ENCODE assay signal across 9 cellular contexts in the genomic region with DNA sequence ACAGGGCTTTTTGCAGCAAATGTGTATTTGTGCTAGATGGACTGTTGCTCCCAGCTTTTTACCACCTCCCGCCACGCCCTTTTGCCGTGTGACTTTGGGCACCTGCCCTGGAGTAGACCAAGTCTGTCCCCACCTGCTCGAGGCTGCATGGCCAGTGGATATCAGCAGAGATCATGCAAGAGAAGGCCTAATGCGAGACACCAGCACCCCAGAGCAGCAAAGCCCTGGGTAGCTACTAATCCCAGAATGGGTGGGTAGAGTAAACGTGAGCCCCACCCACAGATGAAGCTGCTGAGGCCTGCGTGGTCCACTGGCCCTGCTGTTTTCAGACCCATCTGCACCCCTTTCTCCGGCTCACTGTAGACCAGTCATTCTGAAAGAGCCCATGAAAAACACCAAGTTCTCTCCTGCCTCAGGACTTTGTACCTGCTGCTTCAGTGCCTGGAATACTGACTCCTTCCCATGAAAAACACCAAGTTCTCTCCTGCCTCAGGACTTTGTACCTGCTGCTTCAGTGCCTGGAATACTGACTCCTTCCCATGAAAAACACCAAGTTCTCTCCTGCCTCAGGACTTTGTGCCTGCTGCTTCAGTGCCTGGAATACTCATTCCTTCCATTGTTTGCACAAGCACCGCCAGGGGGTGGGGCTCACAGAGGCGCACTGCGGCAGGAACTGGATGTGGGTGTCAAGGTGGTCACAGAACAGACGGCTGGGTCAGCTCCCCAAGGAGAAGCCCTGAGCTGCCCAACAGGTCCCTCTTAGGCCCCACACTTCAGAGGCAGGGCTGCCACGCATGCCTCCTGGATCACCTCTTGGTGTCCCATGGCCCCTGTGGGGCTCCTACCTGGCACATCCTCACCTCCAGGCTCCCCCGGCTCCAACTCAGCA. TPM values are rescaled to one million over a fixed set of nuclear protein-coding genes. Genes with fewer than 3 reads are reported as not detected.
DNase-seq lines count a peak whose midpoint lies in the region; ATAC-seq and TF ChIP-seq lines count a peak whose summit lies in the region.
"Had no signal": no experiment of that assay in that cellular context is flagged by ENCODE, and none has a peak within 500 bp of the region (broad histone marks: within the 10 kb centered on the region; RNA-seq: fewer than 3 reads in every experiment).

No MANE protein-coding gene starts in this region.

- H3K36me3 Mint-ChIP-seq in WTC11, result no peaks in the 10 kb centered on the region

- peaks cover 26% of the 10 kb centered on the region for H3K4me1 ChIP-seq in left ventricle myocardium inferior
- H3K4me1 ChIP-seq in right atrium auricular region, result peaks cover 0 to 11% of the 10 kb centered on the region in 2 donors
- H3K4me1 ChIP-seq in transverse colon, result peaks cover 8 to 49% (median 31%) of the 10 kb centered on the region in 4 donors
- peaks cover 17% of the 10 kb centered on the region for H3K4me1 ChIP-seq in Karpas-422 (ENCODE audit: low read length)

- H3K27me3 ChIP-seq in left ventricle myocardium inferior (ENCODE audit: low read depth), result no peaks in the 10 kb centered on the region
- no peaks in the 10 kb centered on the region for H3K27me3 ChIP-seq in right atrium auricular region
- no peaks in the 10 kb centered on the region for H3K27me3 ChIP-seq in transverse colon
- H3K27me3 ChIP-seq in Karpas-422 (ENCODE audit: low read length), result no peaks in the 10 kb centered on the region

- TF ChIP-seq EP300 in transverse colon (IDR thresholded peaks at IDR 0.05; ENCODE audit: low read depth), result no peak

- POLR2A ChIA-PET in WTC11 (lab: Charles Lee), result no interaction called here

- H3K4me2 ChIP-seq in Karpas-422 (ENCODE audit: low read depth, low read length, poor library complexity, severe bottlenecking), result no peak overlapping the region

- in situ Hi-C loops in transverse colon (cut with MboI; ENCODE audit: low pct_ligation_motif_present in 1 of 4, low pct_unique_long_range_greater_than_20kb in 1 of 4, low sequenced_read_pairs in 3 of 4), result loop anchor here (10.0 to 25.0 kb wide), 3 partner anchors 176 to 194 kb away; no protein-coding TSS in a partner anchor

- H3K9me2 ChIP-seq in Karpas-422 (replicated peaks; ENCODE audit: insufficient read depth, low read length), result no peaks in the 10 kb centered on the region

- H3K4me3 Mint-ChIP-seq in WTC11, result no peak overlapping the region

- H3K9ac ChIP-seq in Karpas-422 (ENCODE audit: low read length), result no peak overlapping the region

- CTCF ChIA-PET in WTC11 (lab: Charles Lee), result interaction anchor here (1.1 kb wide), 2 partner anchors 149 to 188 kb away, joined by 3 read pairs; no protein-coding TSS in a partner anchor

- H3K27ac ChIP-seq in left ventricle myocardium inferior (replicated peaks) (no peak overlapping the region), right atrium auricular region (no peak overlapping the region), transverse colon (peak overlapping the region; percentile 82 to 92 (median 88)), Karpas-422 (ENCODE audit: low read length) (no peak overlapping the region)
- H3K27ac ChIP-seq: SK-N-MC had no signal

- WGBS in transverse colon (ENCODE audit: low coverage in 1 of 2), 2 donors, result 34% methylated on average over 14 of the region's 14 CpGs; no CpG with 5 or more reads in 1 of the 2 donors

- intact Hi-C loops in left ventricle myocardium inferior (cut with micrococcal nuclease) (loop anchor here (10.0 kb wide), 1 partner anchor 194 kb away; no protein-coding TSS in a partner anchor), transverse colon (cut with DNase I; ENCODE audit: low total_unique reads) (loop anchor here (5.0 to 10.0 kb wide), 3 partner anchors 114 to 284 kb away; no protein-coding TSS in a partner anchor)

- peaks cover 6% of the 10 kb centered on the region; the same call in 1 of the 2 replicates for H3K27me3 Mint-ChIP-seq in WTC11 (ENCODE audit: low read depth)

- no peak for DNase-seq in left ventricle myocardium inferior
- no peak for DNase-seq in right atrium auricular region (ENCODE audit: low spot score)
- DNase-seq in WTC11 (ENCODE audit: low spot score), result no peak
- DNase-seq in iris pigment epithelial cell (ENCODE audit: low read depth), result peak; percentile 32
- DNase-seq in transverse colon, result peak; percentile 85
- no peak for DNase-seq in Karpas-422
- DNase-seq in H4 (ENCODE audit: low spot score), result no peak
- DNase-seq in DMS 273 (lab: John Stamatoyannopoulos, UW; ENCODE audit: unreplicated experiment), result no peak

- TF ChIP-seq POLR2A in transverse colon (IDR thresholded peaks at IDR 0.05), result peak; percentile 57

- no peak overlapping the region for H3K27ac Mint-ChIP-seq in WTC11

- H3K4me1 Mint-ChIP-seq in WTC11, result peaks cover 21% of the 10 kb centered on the region

- no peaks in the 10 kb centered on the region for H4K20me1 ChIP-seq in Karpas-422 (ENCODE audit: insufficient read depth, low read depth, low read length)

- no peak overlapping the region for H2AFZ ChIP-seq in Karpas-422 (ENCODE audit: low read length)

- H3K36me3 ChIP-seq in left ventricle myocardium inferior (no peaks in the 10 kb centered on the region), right atrium auricular region (no peaks in the 10 kb centered on the region), transverse colon (no peaks in the 10 kb centered on the region), Karpas-422 (ENCODE audit: insufficient read depth, low read length) (no peaks in the 10 kb centered on the region)

- H3K9me3 ChIP-seq in left ventricle myocardium inferior (replicated peaks), result no peaks in the 10 kb centered on the region
- no peaks in the 10 kb centered on the region for H3K9me3 ChIP-seq in right atrium auricular region
- no peaks in the 10 kb centered on the region for H3K9me3 ChIP-seq in transverse colon
- H3K9me3 ChIP-seq in Karpas-422 (ENCODE audit: low read length), result no peaks in the 10 kb centered on the region

- no peak for ATAC-seq in WTC11

- H3K79me2 ChIP-seq in Karpas-422 (ENCODE audit: low read length), result no peaks in the 10 kb centered on the region

- TF ChIP-seq CTCF in left ventricle myocardium inferior (IDR thresholded peaks at IDR 0.05; ENCODE audit: borderline replicate concordance) (peak; percentile 24), right atrium auricular region (IDR thresholded peaks at IDR 0.05) (no peak), WTC11 (IDR thresholded peaks at IDR 0.05) (no peak), transverse colon (IDR thresholded peaks at IDR 0.05) (peak in 2 of 5 experiments; percentile 37 to 55)

- peaks cover 12% of the 10 kb centered on the region for H3K9me3 Mint-ChIP-seq in WTC11

- H3K4me3 ChIP-seq in left ventricle myocardium inferior (no peak overlapping the region), right atrium auricular region (no peak overlapping the region), transverse colon (no peak overlapping the region), Karpas-422 (ENCODE audit: low read length) (no peak overlapping the region)
- H3K4me3 ChIP-seq: SK-N-MC had no signal

TF ChIP-seq in WTC11, 78 proteins besides CTCF, POLR2A, EP300 and RAD21:
- TF ChIP-seq GABPB1 (CRISPR knock-in tag; IDR thresholded peaks at IDR 0.05), result peak; percentile 8; the same call in 1 of the 2 replicates
- 0 out of 2 replicates have a peak, but pooled peaks have one; percentile 20 for TF ChIP-seq FOXP1 (CRISPR knock-in tag; IDR thresholded peaks at IDR 0.05; ENCODE audit: borderline replicate concordance)
- TF ChIP-seq, protein P1, sequence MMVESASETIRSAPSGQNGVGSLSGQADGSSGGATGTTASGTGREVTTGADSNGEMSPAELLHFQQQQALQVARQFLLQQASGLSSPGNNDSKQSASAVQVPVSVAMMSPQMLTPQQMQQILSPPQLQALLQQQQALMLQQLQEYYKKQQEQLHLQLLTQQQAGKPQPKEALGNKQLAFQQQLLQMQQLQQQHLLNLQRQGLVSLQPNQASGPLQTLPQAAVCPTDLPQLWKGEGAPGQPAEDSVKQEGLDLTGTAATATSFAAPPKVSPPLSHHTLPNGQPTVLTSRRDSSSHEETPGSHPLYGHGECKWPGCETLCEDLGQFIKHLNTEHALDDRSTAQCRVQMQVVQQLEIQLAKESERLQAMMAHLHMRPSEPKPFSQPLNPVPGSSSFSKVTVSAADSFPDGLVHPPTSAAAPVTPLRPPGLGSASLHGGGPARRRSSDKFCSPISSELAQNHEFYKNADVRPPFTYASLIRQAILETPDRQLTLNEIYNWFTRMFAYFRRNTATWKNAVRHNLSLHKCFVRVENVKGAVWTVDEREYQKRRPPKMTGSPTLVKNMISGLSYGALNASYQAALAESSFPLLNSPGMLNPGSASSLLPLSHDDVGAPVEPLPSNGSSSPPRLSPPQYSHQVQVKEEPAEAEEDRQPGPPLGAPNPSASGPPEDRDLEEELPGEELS (CRISPR knock-in tag; IDR thresholded peaks at IDR 0.05), result no peak

RNA-seq across cellular contexts. Expression of gene TNIP2, which starts 5.1 kb away (rescaled TPM):
- 19.4 TPM for total RNA-seq in left ventricle myocardium inferior
- total RNA-seq in right atrium auricular region, result 10 to 100 TPM; 28.0 to 45.8 TPM
- 39.3 to 44.4 TPM (median 41.5 TPM) in 3 replicates for total RNA-seq in WTC11 (2021)
- 100 to 1,000 TPM in 3 of 4 donors, 10 to 100 TPM in 1; 91.8 to 203 (median 129) TPM for total RNA-seq in transverse colon
- 30.6 and 92.0 TPM in 2 replicates for total RNA-seq in Karpas-422 (2014; rRNA removed; shearing (Covaris generic); ENCODE audit: low replicate concordance)
- 45.7 and 46.8 TPM in 2 replicates for total RNA-seq in H4 (2014; rRNA removed; shearing (Covaris generic))

RNA-seq across cellular contexts. Expression of gene SH3BP2, which starts 31.6 kb away (rescaled TPM):
- total RNA-seq in left ventricle myocardium inferior, result 24.7 TPM
- 10 to 100 TPM; 20.1 to 25.2 TPM for total RNA-seq in right atrium auricular region
- total RNA-seq in WTC11 (2021), result 43.2 to 49.1 TPM (median 44.5 TPM) in 3 replicates
- total RNA-seq in transverse colon, result 100 to 1,000 TPM in 3 of 4 donors, 10 to 100 TPM in 1; 92.6 to 301 (median 117) TPM
- total RNA-seq in Karpas-422 (2014; rRNA removed; shearing (Covaris generic); ENCODE audit: low replicate concordance), result 17.2 and 29.9 TPM in 2 replicates
- 10.9 and 17.7 TPM in 2 replicates for total RNA-seq in H4 (2014; rRNA removed; shearing (Covaris generic))

Comparison
In these comparisons a context has a peak if more than half of its experiments do, and no peak if none do; other contexts are left out.
1. DNase-seq: peak in iris pigment epithelial cell (single experiment) and transverse colon (single experiment); none in left ventricle myocardium inferior (single experiment), right atrium auricular region (single experiment), WTC11 (single experiment), Karpas-422 (single experiment), H4 (single experiment) and DMS 273 (single experiment).
2. H3K27ac ChIP-seq: peak in transverse colon (4 of 4); none in left ventricle myocardium inferior (single experiment), right atrium auricular region (0 of 2) and Karpas-422 (single experiment).